Comparison of ENCODE assay signal across 35 cellular contexts in the genomic region with DNA sequence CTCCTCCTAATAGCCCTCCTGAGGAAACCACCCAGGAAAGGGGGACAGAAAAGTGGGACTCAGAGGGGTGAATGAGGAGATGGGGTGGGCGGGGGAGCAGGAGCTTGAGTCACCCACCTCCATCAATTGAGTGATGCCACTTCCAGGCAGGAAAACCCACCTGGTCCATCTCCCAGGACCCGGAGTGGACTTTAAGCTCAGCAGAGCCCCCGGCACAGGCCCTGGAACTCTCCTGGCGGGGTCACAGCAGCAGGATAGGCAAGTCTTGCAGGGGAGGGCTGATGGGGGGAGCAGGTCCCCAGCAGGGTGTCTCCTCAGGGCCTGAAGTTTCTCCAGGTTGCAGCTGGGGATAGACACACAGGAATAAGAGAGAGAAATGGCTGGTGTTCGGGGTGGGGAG.
"Had no signal": no experiment of that assay in that cellular context is flagged by ENCODE, and none has a peak within 500 bp of the region (broad histone marks: within the 10 kb centered on the region; RNA-seq: fewer than 3 reads in every experiment).

No MANE protein-coding gene starts in this region.

- H3K4me3 ChIP-seq: MG63 had no signal

- H3K4me2 ChIP-seq: KMS-11 had no signal

- H3K9me3 ChIP-seq: MG63 had no signal

- H3K9ac ChIP-seq: KMS-11 had no signal

- H3K27ac ChIP-seq: KMS-11 had no signal

- DNase-seq: Karpas-422, Kasumi-1, MG63, MM.1S, MV-4-11, NCI-H1048, NCI-H1092, NCI-H1092 treated with DMSO at 0.1 percent for 48 hours, NCI-H1105, NCI-H1105 treated with DMSO at 0.1 percent for 48 hours, NCI-H1417, NCI-H1417 treated with DMSO at 0.1 percent for 48 hours, NCI-H1436, NCI-H1436 treated with DMSO at 0.1 percent for 48 hours, NCI-H146, NCI-H1694, NCI-H1694 treated with DMSO at 0.1 percent for 48 hours, NCI-H187, NCI-H187 treated with DMSO at 0.1 percent for 48 hours, NCI-H1930, NCI-H2029, NCI-H2029 treated with DMSO at 0.1 percent for 48 hours, NCI-H2081, NCI-H2081 treated with DMSO at 0.1 percent for 48 hours, NCI-H2107, NCI-H2171, NCI-H2171 treated with DMSO at 0.1 percent for 48 hours, NCI-H2227 treated with DMSO at 0.1 percent for 48 hours, NCI-H226, NCI-H345, NCI-H446, NCI-H446 treated with DMSO at 0.1 percent for 48 hours, NCI-H510A, NCI-H510A treated with DMSO at 0.1 percent for 48 hours had no signal

- H3K36me3 ChIP-seq: MG63 had no signal
